In genomic region chr4:973431-974397, GRCh38 we compare ENCODE assay signal across 7 cellular contexts. TPM values are rescaled to one million over a fixed set of nuclear protein-coding genes. Genes with fewer than 3 reads are reported as not detected.
A peak's percentile ranks its signal among the peaks of the same experiment; 100 is the strongest.
DNase-seq lines count a peak whose midpoint lies in the region; ATAC-seq and TF ChIP-seq lines count a peak whose summit lies in the region.

Gene DGKQ, minus strand, starts transcription at chr4:973569. Its CDS starts 87 bp downstream, at chr4:973482.

- POLR2A ChIA-PET in activated CD4-positive, alpha-beta memory T cell treated with anti-CD3 and anti-CD28 coated beads, Interleukin-2, amount 10 ng/mL, durations not matched to agents 7 days and 5 days (lab: Charles Lee): interaction anchor here (0.8 to 2.0 kb wide), 4 partner anchors 11 to 44 kb away, joined by 3 to 6 read pairs (median 4); partner anchors contain the start of genes GAK and TMEM175

- H3K27me3 Mint-ChIP-seq in activated CD4-positive, alpha-beta memory T cell treated with anti-CD3 and anti-CD28 coated beads, Interleukin-2, amount 10 ng/mL, durations not matched to agents 7 days and 5 days: no peaks in the 10 kb centered on the region

- ATAC-seq in GM18511 (IDR thresholded peaks at IDR 0.05; ENCODE audit: unreplicated experiment) (peak; percentile 71), HG02885 (IDR thresholded peaks at IDR 0.05; ENCODE audit: poor library complexity, unreplicated experiment) (peak; percentile 78), lung (ENCODE audit: insufficient read depth, low FRiP score) (peak; percentile 98)

- no peaks in the 10 kb centered on the region for H3K9me3 Mint-ChIP-seq in activated CD4-positive, alpha-beta memory T cell treated with anti-CD3 and anti-CD28 coated beads, Interleukin-2, amount 10 ng/mL, durations not matched to agents 7 days and 5 days

- CTCF ChIA-PET in activated CD4-positive, alpha-beta memory T cell treated with anti-CD3 and anti-CD28 coated beads, Interleukin-2, amount 10 ng/mL, durations not matched to agents 7 days and 5 days (lab: Charles Lee): no interaction called here

- no peak within 1 kb of the TSS for H3K27ac Mint-ChIP-seq in activated CD4-positive, alpha-beta memory T cell treated with anti-CD3 and anti-CD28 coated beads, Interleukin-2, amount 10 ng/mL, durations not matched to agents 7 days and 5 days

- H3K4me1 ChIP-seq in ectodermal cell (ENCODE audit: control insufficient read depth, insufficient read depth, low read length): peaks cover 9% of the 10 kb centered on the region
- H3K4me1 ChIP-seq in lung (ENCODE audit: control insufficient read depth in 2 of 2, insufficient read depth in 2 of 2, low read length in 2 of 2): peaks cover 4 to 18% of the 10 kb centered on the region in 2 donors

- H3K36me3 Mint-ChIP-seq in activated CD4-positive, alpha-beta memory T cell treated with anti-CD3 and anti-CD28 coated beads, Interleukin-2, amount 10 ng/mL, durations not matched to agents 7 days and 5 days (ENCODE audit: low read depth): no peaks in the 10 kb centered on the region

- H3K9me3 ChIP-seq in ectodermal cell (ENCODE audit: control insufficient read depth, low read length): no peaks in the 10 kb centered on the region
- no peaks in the 10 kb centered on the region for H3K9me3 ChIP-seq in lung (ENCODE audit: control insufficient read depth in 2 of 2, insufficient read depth in 1 of 2, low read length in 1 of 2)

- H3K36me3 ChIP-seq in ectodermal cell (ENCODE audit: control insufficient read depth, insufficient read depth, low read length): no peaks in the 10 kb centered on the region
- H3K36me3 ChIP-seq in lung (ENCODE audit: control insufficient read depth in 2 of 2, insufficient read depth in 2 of 2, low read length in 2 of 2): peaks cover 0 to 1% of the 10 kb centered on the region in 2 donors

- H3K4me1 Mint-ChIP-seq in activated CD4-positive, alpha-beta memory T cell treated with anti-CD3 and anti-CD28 coated beads, Interleukin-2, amount 10 ng/mL, durations not matched to agents 7 days and 5 days: peaks cover 6% of the 10 kb centered on the region

- H3K4me3 ChIP-seq in ectodermal cell (ENCODE audit: insufficient read depth, low read depth, low read length) (peak within 1 kb of the TSS; percentile 64), lung (peak within 1 kb of the TSS; percentile 86)

- DNase-seq in NCI-H345 (lab: John Stamatoyannopoulos, UW) (peak; percentile 61), lung (ENCODE audit: low spot score) (peak; percentile 87)
- peak; percentile 90 for DNase-seq in activated CD4-positive, alpha-beta memory T cell treated with anti-CD3 and anti-CD28 coated beads, Interleukin-2, amount 10 ng/mL, durations not matched to agents 7 days and 5 days
- peak; percentile 74 to 85 for DNase-seq in stimulated activated CD4-positive, alpha-beta T cell treated with anti-CD3 and anti-CD28 coated beads, Interleukin-4, amount 100 ng/mL, for 48 hours (ENCODE audit: low read depth in 2 of 2)

- H3K27ac ChIP-seq in ectodermal cell (ENCODE audit: insufficient read depth, low read depth, low read length, poor library complexity, severe bottlenecking): no peak within 1 kb of the TSS
- no peak within 1 kb of the TSS for H3K27ac ChIP-seq in lung (ENCODE audit: low read depth in 1 of 2, low read length in 1 of 2)

- WGBS in ectodermal cell, 2 experiments: 38% methylated on average over 123 of the region's 123 CpGs
- 22 to 40% methylated on average over 72 to 123 of the region's 123 CpGs for WGBS in lung, 2 donors

- H3K27me3 ChIP-seq in ectodermal cell (ENCODE audit: control insufficient read depth, insufficient read depth, low read length, poor library complexity, severe bottlenecking) (peaks cover 45% of the 10 kb centered on the region), lung (ENCODE audit: control insufficient read depth, insufficient read depth) (no peaks in the 10 kb centered on the region)

- TF ChIP-seq CTCF in lung (IDR thresholded peaks at IDR 0.05; ENCODE audit: control extremely low read depth, extremely low read depth): no peak

- peak within 1 kb of the TSS; percentile 56 for H3K4me3 Mint-ChIP-seq in activated CD4-positive, alpha-beta memory T cell treated with anti-CD3 and anti-CD28 coated beads, Interleukin-2, amount 10 ng/mL, durations not matched to agents 7 days and 5 days

RNA-seq across cellular contexts. Expression of gene DGKQ, which starts in this region (rescaled TPM):
- total RNA-seq in activated CD4-positive, alpha-beta memory T cell treated with anti-CD3 and anti-CD28 coated beads, Interleukin-2, amount 10 ng/mL, durations not matched to agents 7 days and 5 days: 10 to 100 TPM; 13.8 to 14.7 TPM
- polyA plus RNA-seq in ectodermal cell (2013, experiment 1 of 4): 7.3 TPM
- polyA plus RNA-seq in ectodermal cell (2013, experiment 2 of 4): 8.4 TPM
- polyA plus RNA-seq in ectodermal cell (2013, experiment 3 of 4): 7.0 TPM
- 8.3 TPM for polyA plus RNA-seq in ectodermal cell (2013, experiment 4 of 4)
- total RNA-seq in lung: 10 to 100 TPM in 1 of 2 donors, 1 to 10 TPM in 1; 5.9 to 19.1 TPM
- 1 to 10 TPM; 7.0 to 9.8 TPM for polyA plus RNA-seq in lung
